27 cellular contexts compared by ENCODE assay signal in the genomic region with DNA sequence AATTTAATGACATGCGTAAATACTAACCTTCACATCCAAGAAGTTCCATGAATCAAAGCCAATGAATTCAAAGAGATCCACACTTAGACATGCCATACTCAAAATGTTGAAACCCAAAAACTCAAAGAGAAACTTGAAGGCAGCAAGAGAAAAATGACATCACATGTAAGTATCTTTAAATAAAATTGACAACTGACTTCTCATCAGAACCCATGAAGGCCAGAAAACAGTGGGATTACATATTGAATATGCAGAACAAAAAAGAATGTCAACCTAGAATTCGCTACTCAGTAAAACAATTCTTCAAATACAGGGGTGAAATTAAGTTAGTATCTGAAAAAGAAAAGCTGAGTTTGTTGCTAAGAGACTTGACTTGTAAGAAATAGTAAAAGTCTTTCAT.
"Had no signal": no experiment of that assay in that cellular context is flagged by ENCODE, and none has a peak within 500 bp of the region (broad histone marks: within the 10 kb centered on the region; RNA-seq: fewer than 3 reads in every experiment).

No MANE protein-coding gene starts in this region.

- ATAC-seq: naive thymus-derived CD8-positive, alpha-beta T cell; psoas muscle; right cardiac atrium; sciatic nerve; stimulated activated memory B cell treated with anti-CD40 and anti-IgM and Interleukin-4, amounts not matched to agents 10 μg/mL and 1 μg/mL and 100 μg/mL, for 72 hours; stimulated activated naive CD8-positive, alpha-beta T cell treated with anti-CD3 and anti-CD28 coated beads, Interleukin-15, amount 100 ng/mL, for 72 hours; stimulated activated naive CD8-positive, alpha-beta T cell treated with anti-CD3 and anti-CD28 coated beads, Interleukin-15, Interleukin-2, amounts not matched to agents 100 U/mL and 50 U/mL, for 24 hours; upper lobe of right lung had no signal

- H3K4me3 Mint-ChIP-seq: naive thymus-derived CD8-positive, alpha-beta T cell; nephron; neural progenitor cell; stimulated activated memory B cell treated with anti-CD40 and anti-IgM and Interleukin-4, amounts not matched to agents 10 μg/mL and 1 μg/mL and 100 μg/mL, for 72 hours; stimulated activated naive CD8-positive, alpha-beta T cell treated with anti-CD3 and anti-CD28 coated beads, Interleukin-15, amount 100 ng/mL, for 72 hours; type B pancreatic cell had no signal

- H3K27me3 Mint-ChIP-seq: naive thymus-derived CD8-positive, alpha-beta T cell; progenitor cell of endocrine pancreas; stimulated activated memory B cell treated with anti-CD40 and anti-IgM and Interleukin-4, amounts not matched to agents 10 μg/mL and 1 μg/mL and 100 μg/mL, for 72 hours; stimulated activated naive CD8-positive, alpha-beta T cell treated with anti-CD3 and anti-CD28 coated beads, Interleukin-15, amount 100 ng/mL, for 72 hours; type B pancreatic cell had no signal

- H3K36me3 Mint-ChIP-seq: naive thymus-derived CD8-positive, alpha-beta T cell; neural progenitor cell; stimulated activated memory B cell treated with anti-CD40 and anti-IgM and Interleukin-4, amounts not matched to agents 10 μg/mL and 1 μg/mL and 100 μg/mL, for 72 hours; type B pancreatic cell had no signal

- H3K27ac Mint-ChIP-seq: naive thymus-derived CD8-positive, alpha-beta T cell; nephron; neural progenitor cell; progenitor cell of endocrine pancreas; stimulated activated memory B cell treated with anti-CD40 and anti-IgM and Interleukin-4, amounts not matched to agents 10 μg/mL and 1 μg/mL and 100 μg/mL, for 72 hours; stimulated activated naive CD8-positive, alpha-beta T cell treated with anti-CD3 and anti-CD28 coated beads, Interleukin-15, amount 100 ng/mL, for 72 hours; type B pancreatic cell had no signal

- H3K4me1 Mint-ChIP-seq: nephron; neural progenitor cell; stimulated activated memory B cell treated with anti-CD40 and anti-IgM and Interleukin-4, amounts not matched to agents 10 μg/mL and 1 μg/mL and 100 μg/mL, for 72 hours; stimulated activated naive CD8-positive, alpha-beta T cell treated with anti-CD3 and anti-CD28 coated beads, Interleukin-15, amount 100 ng/mL, for 72 hours had no signal

- DNase-seq: naive thymus-derived CD8-positive, alpha-beta T cell; occipital lobe; ovary; posterior cingulate gyrus; psoas muscle; right cardiac atrium; spleen; stimulated activated CD4-positive, alpha-beta T cell treated with anti-CD3 and anti-CD28 coated beads, Interleukin-12 subunit alpha, Interleukin-12 subunit beta, amount 100 ng/mL, for 4 hours; stimulated activated CD4-positive, alpha-beta T cell treated with anti-CD3 and anti-CD28 coated beads, Interleukin-1b, Interleukin-23, amount 100 ng/mL, for 48 hours; stimulated activated CD4-positive, alpha-beta T cell treated with anti-CD3 and anti-CD28 coated beads, Interleukin-4, amount 100 ng/mL, for 1 hour; stimulated activated CD4-positive, alpha-beta T cell treated with anti-CD3 and anti-CD28 coated beads, Interleukin-4, amount 100 ng/mL, for 4 hours; stimulated activated CD8-positive, alpha-beta memory T cell treated with anti-CD3 and anti-CD28 coated beads, Interleukin-4, amount 100 ng/mL, for 48 hours; stimulated activated naive CD4-positive, alpha-beta T cell; stimulated activated naive CD8-positive, alpha-beta T cell treated with anti-CD3 and anti-CD28 coated beads, Interleukin-15, amount 100 ng/mL, for 72 hours; stimulated activated naive CD8-positive, alpha-beta T cell treated with anti-CD3 and anti-CD28 coated beads, Interleukin-15, Interleukin-2, amounts not matched to agents 100 U/mL and 50 U/mL, for 24 hours; substantia nigra; testis; tibial artery; transverse colon; upper lobe of right lung; uterus had no signal

- H3K9me3 Mint-ChIP-seq: type B pancreatic cell had no signal
